Comparison of ENCODE assay signal across 8 cellular contexts in the genomic region with DNA sequence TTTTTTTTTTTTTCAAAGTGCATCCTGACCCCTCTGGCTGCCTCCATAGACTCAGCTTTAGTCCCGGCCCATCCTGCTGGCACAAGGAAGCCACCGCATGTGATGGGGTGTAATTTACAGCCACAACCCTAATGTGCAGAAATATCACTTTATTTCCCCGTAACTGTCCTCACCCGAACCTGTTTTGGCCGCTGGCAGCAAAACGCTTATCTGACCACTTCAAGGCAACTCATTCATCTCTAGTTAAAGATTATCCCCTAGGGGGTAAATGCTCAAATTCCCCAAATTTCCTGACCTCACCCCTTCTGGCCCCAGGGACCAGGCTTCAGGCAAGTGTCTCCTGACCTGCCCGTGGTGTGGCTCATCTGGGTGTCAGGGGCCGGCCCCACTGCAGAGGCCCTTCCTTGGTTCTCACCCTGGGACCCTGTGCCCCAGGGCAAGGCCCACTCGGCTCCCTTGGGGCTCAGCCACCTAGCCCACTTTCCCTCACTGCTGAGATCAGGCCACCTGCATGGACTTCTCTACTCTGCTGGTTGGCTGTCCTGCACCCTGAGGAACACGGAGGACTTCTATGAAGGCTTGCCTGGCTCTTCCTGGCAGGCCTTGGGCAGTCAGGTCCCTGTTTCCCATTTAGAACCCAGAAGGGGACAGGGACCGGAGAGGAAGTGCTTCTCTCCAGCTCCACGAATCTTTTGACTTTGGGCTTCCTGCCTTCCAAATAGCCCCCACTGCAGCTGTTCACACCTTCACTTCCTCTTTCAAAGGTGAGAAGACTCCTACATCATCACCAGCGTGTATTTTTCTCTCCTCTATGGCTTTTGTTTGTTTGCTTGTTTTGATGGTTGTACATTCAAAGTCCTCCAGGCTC. TPM values are rescaled to one million over a fixed set of nuclear protein-coding genes. Genes with fewer than 3 reads are reported as not detected.
DNase-seq lines count a peak whose midpoint lies in the region; ATAC-seq, FAIRE-seq and TF ChIP-seq lines count a peak whose summit lies in the region.

No MANE protein-coding gene starts in this region.

- H4K20me1 ChIP-seq in H1 (replicated peaks in 1 of 2; ENCODE audit: control insufficient read depth in 1 of 2, insufficient read depth in 2 of 2, low read length in 2 of 2) = no peaks in the 10 kb centered on the region

- H2BK20ac ChIP-seq in H1 (ENCODE audit: low read length) = no peak overlapping the region

- H3K4me1 ChIP-seq in H1 (replicated peaks in 1 of 4; ENCODE audit: control insufficient read depth in 3 of 4, insufficient read depth in 4 of 4, low read length in 3 of 4) = peaks cover 0 to 3% (median 2%) of the 10 kb centered on the region in 4 experiments; a peak in 2 of 7 replicates
- peaks cover 8 to 27% (median 21%) of the 10 kb centered on the region in 6 donors for H3K4me1 ChIP-seq in spleen

- no peak overlapping the region for H3K9ac ChIP-seq in H1 (replicated peaks in 1 of 4; ENCODE audit: extremely low read depth in 1 of 4, low read depth in 3 of 4, low read length in 3 of 4)

- no peaks in the 10 kb centered on the region for H3K23me2 ChIP-seq in H1 (ENCODE audit: low read depth, low read length)

- no peak overlapping the region for H4K91ac ChIP-seq in H1 (replicated peaks; ENCODE audit: insufficient read length, low read length)

- WGBS in H1 (ENCODE audit: extremely low coverage in 1 of 2, insufficient coverage in 1 of 2, insufficient read length in 1 of 2, insufficient replicate concordance in 2 of 2, low coverage in 1 of 2, low lambda C conversion rate in 2 of 2, missing lambda C conversion rate in 1 of 2), 2 experiments = 68% methylated on average over 13 of the region's 13 CpGs; no CpG with 5 or more reads in 1 of the 2 experiments
- 45 to 54% (median 51%) methylated on average over 12 to 13 of the region's 13 CpGs for WGBS in spleen, 5 donors

- peak overlapping the region in 2 of 4 experiments; percentile 37 to 64; a peak in 5 of 8 replicates for H3K4me3 ChIP-seq in H1 (ENCODE audit: extremely low read depth in 1 of 4, insufficient read depth in 2 of 4, low read depth in 3 of 4, low read length in 4 of 4)
- peak overlapping the region in 6 of 8 donors; percentile 35 to 62 (median 42) for H3K4me3 ChIP-seq in spleen

- H3K56ac ChIP-seq in H1 (replicated peaks; ENCODE audit: insufficient read length, low read depth, low read length) = no peak overlapping the region

- H4K8ac ChIP-seq in H1 (ENCODE audit: extremely low read depth, insufficient read depth, low read length) = no peak overlapping the region

- no peak overlapping the region for H2BK120ac ChIP-seq in H1 (replicated peaks; ENCODE audit: low read depth, low read length)

- no peak overlapping the region for H3K27ac ChIP-seq in H1 (ENCODE audit: low read depth, low read length)
- peak overlapping the region in 2 of 8 donors; percentile 41 to 54 for H3K27ac ChIP-seq in spleen

- peaks cover 0 to 14% (median 11%) of the 10 kb centered on the region in 4 experiments; a peak in 5 of 7 replicates for H3K27me3 ChIP-seq in H1 (replicated peaks in 1 of 4; ENCODE audit: control insufficient read depth in 3 of 4, extremely low read depth in 1 of 4, insufficient read depth in 3 of 4, low read length in 3 of 4)
- no peaks in the 10 kb centered on the region for H3K27me3 ChIP-seq in spleen (replicated peaks in 1 of 7)

- TF ChIP-seq RAD21 in H1 (IDR thresholded peaks at IDR 0.05 in 1 of 2, conservative IDR thresholded peaks at IDR 0.05 in 1 of 2; ENCODE audit: low read depth in 2 of 2, low read length in 2 of 2) = no peak

- TF ChIP-seq POLR2A in H1 (IDR thresholded peaks at IDR 0.05; ENCODE audit: control extremely low read depth in 1 of 2, low read depth in 2 of 2, low read length in 2 of 2) (no peak), spleen (IDR thresholded peaks at IDR 0.05) (no peak)

- DNase-seq in COLO668 (lab: John Stamatoyannopoulos, UW; ENCODE audit: unreplicated experiment) (peak; percentile 18), KBM-7 (peak; percentile 41), H1 (ENCODE audit: low read depth in 1 of 2, low spot score in 2 of 2) (no peak), spleen (peak; percentile 77), RCC 7860 (ENCODE audit: low spot score) (no peak), D341Med (ENCODE audit: low spot score) (no peak)

- H3K79me2 ChIP-seq in H1 (ENCODE audit: control insufficient read depth in 1 of 2, insufficient read depth in 2 of 2, low read length in 2 of 2) = no peaks in the 10 kb centered on the region

- no peaks in the 10 kb centered on the region for H3K79me1 ChIP-seq in H1 (ENCODE audit: low read depth, low read length)

- ATAC-seq in GM19395 (IDR thresholded peaks at IDR 0.05; ENCODE audit: unreplicated experiment) (peak; percentile 64), HG02973 (IDR thresholded peaks at IDR 0.05; ENCODE audit: unreplicated experiment) (no peak)

- no peak overlapping the region for H4K5ac ChIP-seq in H1 (ENCODE audit: insufficient read length, low read depth, low read length)

- no peak overlapping the region for H2BK5ac ChIP-seq in H1 (ENCODE audit: low read depth, low read length)

- FAIRE-seq in H1 (lab: Jason Lieb, UNC) (no peak), RCC 7860 (lab: Jason Lieb, UNC) (no peak)

- in situ Hi-C loops in KBM-7 (cut with MboI; ENCODE audit: low pct_unique_long_range_greater_than_20kb, low sequenced_read_pairs) = no loop called here

- H2BK12ac ChIP-seq in H1 (ENCODE audit: low read depth, low read length) = peak overlapping the region; percentile 6; the same call in 1 of the 2 replicates

- no peak overlapping the region; the same call in 1 of the 2 replicates for H3K18ac ChIP-seq in H1 (ENCODE audit: extremely low read depth, low read length)

- no peak for TF ChIP-seq EP300 in H1 (IDR thresholded peaks at IDR 0.05; ENCODE audit: borderline replicate concordance in 1 of 2, low read depth in 2 of 2, low read length in 2 of 2)

- H3K36me3 ChIP-seq in H1 (ENCODE audit: control insufficient read depth in 2 of 4, insufficient read depth in 4 of 4, low read length in 3 of 4) (no peaks in the 10 kb centered on the region), spleen (no peaks in the 10 kb centered on the region)

- intact Hi-C loops in spleen (cut with DNase I; ENCODE audit: low total_unique reads) = loop anchor here (5.0 to 10.0 kb wide), 2 partner anchors 256 to 348 kb away; no protein-coding TSS in a partner anchor

- TF ChIP-seq CTCF in H1 (IDR thresholded peaks at IDR 0.05; ENCODE audit: control extremely low read depth in 1 of 3, insufficient read depth in 1 of 3, low read depth in 1 of 3, low read length in 3 of 3) (no peak), spleen (IDR thresholded peaks at IDR 0.05 in 8 of 11, conservative IDR thresholded peaks at IDR 0.05 in 3 of 11) (no peak)

- POLR2A ChIA-PET in H1 (lab: Charles Lee; ENCODE audit: partially characterized antibody) = interaction anchor here (0.6 to 1.2 kb wide), 5 partner anchors 15 to 256 kb away, joined by 3 to 4 read pairs (median 3); no protein-coding TSS in a partner anchor

- H3K4ac ChIP-seq in H1 (replicated peaks; ENCODE audit: insufficient read length, low read depth, low read length) = no peak overlapping the region

- no peak overlapping the region for H3K14ac ChIP-seq in H1 (ENCODE audit: insufficient read length)

- no peak overlapping the region for H2AK5ac ChIP-seq in H1 (ENCODE audit: low read depth, low read length)

- CTCF ChIA-PET in H1 (lab: Charles Lee; ENCODE audit: partially characterized antibody) = interaction anchor here (0.6 to 3.0 kb wide), 58 partner anchors 9 to 533 kb away, joined by 3 to 44 read pairs (median 4); partner anchors contain the start of gene MOGAT2

- peak overlapping the region; percentile 1 to 69; a peak in 3 of 4 replicates for H3K4me2 ChIP-seq in H1 (ENCODE audit: insufficient read depth in 1 of 2, low read depth in 2 of 2, low read length in 2 of 2)

- no peak overlapping the region for H3K23ac ChIP-seq in H1 (ENCODE audit: insufficient read length)

- H2AFZ ChIP-seq in H1 (ENCODE audit: low read length) = peak overlapping the region; percentile 86; the same call in 1 of the 2 replicates

- 0 out of 2 replicates have a peak overlapping the region, but pooled peaks have one; percentile 37 for H2BK15ac ChIP-seq in H1 (ENCODE audit: low read length)

- no peaks in the 10 kb centered on the region for H3K9me3 ChIP-seq in H1 (ENCODE audit: insufficient read depth in 2 of 2, low read depth in 1 of 2, low read length in 1 of 2)
- H3K9me3 ChIP-seq in spleen = no peaks in the 10 kb centered on the region

TF ChIP-seq in H1, 55 proteins besides CTCF, POLR2A, EP300 and RAD21:
- TF ChIP-seq KDM1A (IDR thresholded peaks at IDR 0.05; ENCODE audit: borderline replicate concordance, low read length) = no peak

RNA-seq across cellular contexts. Expression of gene WNT11, which starts 53.3 kb away (rescaled TPM):
- total RNA-seq in H1 (2021; fragmentation: NEBNext Ultra II Directional; extraction: Animal tissue kit (Norgen Biotek cat#: 25700)) = 0.45 TPM in 1 of 2 replicates, not detected in the other
- polyA plus RNA-seq in H1 (2011; rRNA removed) (0.11 and 0.22 TPM in 2 replicates), spleen (under 1 TPM; 0.09 to 0.67 (median 0.62) TPM)
- polyA plus RNA-seq in H1 (2011; cell fraction: cytosol; rRNA removed) = 0.16 TPM
- polyA plus RNA-seq in H1 (2011; cell fraction: nucleus; rRNA removed) = 0.14 TPM
- 0.08 to 0.16 TPM (median 0.09 TPM) in 3 of 4 replicates, not detected in the other for polyA plus RNA-seq in H1 (2012, experiment 1 of 2)
- not detected for polyA plus RNA-seq in H1 (2012, experiment 2 of 2)
- polyA plus RNA-seq in H1 (2013, experiment 1 of 2) = 0.10 TPM
- 0.15 TPM for polyA plus RNA-seq in H1 (2013, experiment 2 of 2)
- not detected in 2 replicates for polyA minus RNA-seq in H1 (2011; rRNA and poly(A)+ RNA removed)
- not detected for polyA minus RNA-seq in H1 (2011; cell fraction: cytosol; rRNA and poly(A)+ RNA removed)
- not detected for polyA minus RNA-seq in H1 (2011; cell fraction: nucleus; rRNA and poly(A)+ RNA removed)
- 1 to 10 TPM in 6 of 7 donors, under 1 TPM in 1; 0.85 to 4.2 (median 3.1) TPM for total RNA-seq in spleen

Comparison
In these comparisons a context has a peak if more than half of its experiments do, and no peak if none do; other contexts are left out.
1. DNase-seq: peak in COLO668 (single experiment), KBM-7 (single experiment) and spleen (single experiment); none in H1 (0 of 2), RCC 7860 (single experiment) and D341Med (single experiment).